Comparison of ENCODE assay signal across 12 cellular contexts in the genomic region with DNA sequence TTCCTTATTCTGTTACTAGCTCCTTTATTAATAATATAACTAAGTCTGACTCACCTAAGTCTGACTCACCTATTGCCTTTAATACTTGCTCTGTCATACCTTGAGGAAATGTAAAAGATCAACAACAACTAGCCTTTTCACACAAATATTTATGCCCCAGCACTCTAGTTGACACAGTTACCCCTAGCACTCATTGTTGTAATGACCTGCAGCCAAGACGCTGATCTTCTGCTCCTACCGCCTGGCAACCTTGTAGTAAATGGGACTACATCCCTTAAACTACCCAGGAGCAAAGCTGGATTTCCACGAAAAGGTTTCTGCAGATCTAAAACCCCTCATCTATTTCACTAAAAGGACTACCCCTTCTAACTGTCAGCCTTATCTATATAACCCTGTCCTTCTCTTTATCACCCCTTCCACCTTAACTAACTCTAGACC.
DNase-seq lines count a peak whose midpoint lies in the region; ATAC-seq and TF ChIP-seq lines count a peak whose summit lies in the region.
"Had no signal": no experiment of that assay in that cellular context is flagged by ENCODE, and none has a peak within 500 bp of the region (broad histone marks: within the 10 kb centered on the region; RNA-seq: fewer than 3 reads in every experiment).

No MANE protein-coding gene starts in this region.

- no peaks in the 10 kb centered on the region for H3K9me2 ChIP-seq in PC-3 (replicated peaks; ENCODE audit: low read length)

- H3K79me2 ChIP-seq in PC-3 (ENCODE audit: low read length): no peaks in the 10 kb centered on the region

- H3K4me1 ChIP-seq in PC-3 (ENCODE audit: insufficient read depth, low read length): peaks cover 51% of the 10 kb centered on the region
- H3K4me1 ChIP-seq: heart left ventricle had no signal

- peak; percentile 83 for DNase-seq in PC-3
- DNase-seq in OCI-M2 (lab: John Stamatoyannopoulos, UW; ENCODE audit: unreplicated experiment): no peak
- no peak for DNase-seq in NK-92 (lab: John Stamatoyannopoulos, UW; ENCODE audit: unreplicated experiment)
- DNase-seq in MG63: no peak
- no peak for DNase-seq in D341Med (ENCODE audit: low spot score)
- DNase-seq: activated naive CD4-positive, alpha-beta T cell; heart left ventricle; mesenchymal stem cell; NCI-H2107 had no signal

- POLR2A ChIA-PET in PC-3 (lab: Charles Lee; ENCODE audit: unreplicated experiment): interaction anchor here (0.5 to 0.6 kb wide), 2 partner anchors 18 to 31 kb away, joined by 4 to 5 read pairs; no protein-coding TSS in a partner anchor

- peak; percentile 42 for ATAC-seq in GM18499 (IDR thresholded peaks at IDR 0.05; ENCODE audit: insufficient read depth, unreplicated experiment)
- peak; percentile 33 for ATAC-seq in GM19467 (IDR thresholded peaks at IDR 0.05; ENCODE audit: unreplicated experiment)
- peak; percentile 43 for ATAC-seq in HG02970 (IDR thresholded peaks at IDR 0.05; ENCODE audit: low FRiP score, unreplicated experiment)
- peak; percentile 87 for ATAC-seq in PC-3
- ATAC-seq: heart left ventricle had no signal

- no peak overlapping the region; the same call in 1 of the 2 replicates for H3K4me3 ChIP-seq in PC-3 (ENCODE audit: low read length)
- no peak overlapping the region for H3K4me3 ChIP-seq in MG63
- H3K4me3 ChIP-seq: heart left ventricle had no signal

- TF ChIP-seq CTCF in PC-3 (conservative IDR thresholded peaks at IDR 0.05; ENCODE audit: low read depth, low read length): no peak

- H3K36me3 ChIP-seq in PC-3 (ENCODE audit: low read depth, low read length) (no peaks in the 10 kb centered on the region), MG63 (no peaks in the 10 kb centered on the region)
- H3K36me3 ChIP-seq: heart left ventricle had no signal

- CTCF ChIA-PET in PC-3 (lab: Charles Lee): interaction anchor here (0.8 kb wide), 1 partner anchor 18 kb away, joined by 7 read pairs; no protein-coding TSS in a partner anchor

- H2AFZ ChIP-seq in PC-3 (ENCODE audit: low read length): no peak overlapping the region

- intact Hi-C loops in PC-3 (cut with micrococcal nuclease): no loop called here

- BruUV-seq in PC-3 (replicated peaks; lab: Mats Ljungman, UMichigan): no TSS peak

- H3F3A ChIP-seq in PC-3 (ENCODE audit: low read length, unreplicated experiment): no peaks in the 10 kb centered on the region

- H3K9me3 ChIP-seq in PC-3 (ENCODE audit: low read length) (no peaks in the 10 kb centered on the region), MG63 (no peaks in the 10 kb centered on the region)
- H3K9me3 ChIP-seq: heart left ventricle had no signal

- no peaks in the 10 kb centered on the region for H4K20me1 ChIP-seq in PC-3 (ENCODE audit: low read length)

- H3K9ac ChIP-seq in PC-3 (ENCODE audit: low read length): peak overlapping the region; percentile 88

- no peaks in the 10 kb centered on the region for H3K27me3 ChIP-seq in PC-3 (ENCODE audit: low read length)
- no peaks in the 10 kb centered on the region for H3K27me3 ChIP-seq in MG63
- H3K27me3 ChIP-seq: heart left ventricle had no signal

- H3K27ac ChIP-seq in PC-3 (ENCODE audit: low read length): peak overlapping the region; percentile 100
- H3K27ac ChIP-seq: heart left ventricle had no signal

- peak overlapping the region; percentile 79 for H3K4me2 ChIP-seq in PC-3 (ENCODE audit: low read length)

Comparison
In these comparisons a context has a peak if more than half of its experiments do, and no peak if none do; other contexts are left out.
1. ATAC-seq: peak in every context shown above with its lines; median percentile 87 in PC-3; 43 in HG02970; 42 in GM18499; 33 in GM19467.